In genomic region chr1:111145542-111145941, GRCh38 we compare ENCODE assay signal across 22 cellular contexts. TPM values are rescaled to one million over a fixed set of nuclear protein-coding genes. Genes with fewer than 3 reads are reported as not detected.
A peak's percentile ranks its signal among the peaks of the same experiment; 100 is the strongest.
DNase-seq lines count a peak whose midpoint lies in the region; ATAC-seq and TF ChIP-seq lines count a peak whose summit lies in the region.
"Had no signal": no experiment of that assay in that cellular context is flagged by ENCODE, and none has a peak within 500 bp of the region (broad histone marks: within the 10 kb centered on the region; RNA-seq: fewer than 3 reads in every experiment).

No MANE protein-coding gene starts in this region.

- no peak overlapping the region for H3K4me2 ChIP-seq in GM23248 (ENCODE audit: unreplicated experiment)

- peak overlapping the region; percentile 10; the same call in 1 of the 2 replicates for H3K4me3 ChIP-seq in GM08714 (ENCODE audit: low read length)
- H3K4me3 ChIP-seq in GM23248: no peak overlapping the region
- H3K4me3 ChIP-seq in breast epithelium: no peak overlapping the region
- H3K4me3 ChIP-seq: gastroesophageal sphincter, HAP-1, testis had no signal

- H3K79me2 ChIP-seq in GM23248 (ENCODE audit: insufficient read depth): peaks cover 100% of the 10 kb centered on the region

- ATAC-seq in naive B cell (ENCODE audit: low read depth in 2 of 2): no peak
- ATAC-seq: esophagus mucosa, gastroesophageal sphincter had no signal

- H3K27me3 Mint-ChIP-seq in CD14-positive monocyte (ENCODE audit: low read depth in 3 of 3): no peaks in the 10 kb centered on the region
- no peaks in the 10 kb centered on the region for H3K27me3 Mint-ChIP-seq in activated naive CD8-positive, alpha-beta T cell
- no peaks in the 10 kb centered on the region for H3K27me3 Mint-ChIP-seq in naive B cell
- H3K27me3 Mint-ChIP-seq: central memory CD8-positive, alpha-beta T cell had no signal

- DNase-seq in CD14-positive monocyte (ENCODE audit: low spot score) (no peak), naive B cell (no peak), NCI-H2171 (lab: John Stamatoyannopoulos, UW) (no peak), GM23248 (no peak), breast epithelium (ENCODE audit: low spot score in 2 of 2) (no peak)
- DNase-seq: activated CD8-positive, alpha-beta memory T cell treated with anti-CD3 and anti-CD28 coated beads for 24 hours; activated effector memory CD4-positive, alpha-beta T cell treated with Interleukin-2 at 50 U/mL for 16 hours; aorta; IMR-90; MM.1S; NCI-H1436 treated with DMSO at 0.1 percent for 48 hours; NCI-H526 treated with DMSO at 0.1 percent for 48 hours; OCI-M1; SHP77; T-helper 1 cell; testis had no signal

- no peak overlapping the region for H3K9ac ChIP-seq in GM23248

- H3K4me1 ChIP-seq in GM23248 (ENCODE audit: insufficient read depth) (peaks cover 26% of the 10 kb centered on the region), breast epithelium (peaks cover 0 to 14% of the 10 kb centered on the region in 2 donors)

- H3K4me1 Mint-ChIP-seq in CD14-positive monocyte (peaks cover 51% of the 10 kb centered on the region), naive B cell (peaks cover 57 to 78% (median 76%) of the 10 kb centered on the region in 3 donors)
- H3K4me1 Mint-ChIP-seq in activated naive CD8-positive, alpha-beta T cell (ENCODE audit: low read depth): peaks cover 76% of the 10 kb centered on the region

- no peaks in the 10 kb centered on the region for H3K9me3 ChIP-seq in GM23248 (ENCODE audit: low read depth)
- H3K9me3 ChIP-seq in breast epithelium: no peaks in the 10 kb centered on the region
- H3K9me3 ChIP-seq: gastroesophageal sphincter, HAP-1, testis had no signal

- intact Hi-C loops in CD14-positive monocyte (cut with micrococcal nuclease): no loop called here
- intact Hi-C loops in breast epithelium (cut with DNase I; ENCODE audit: low total_unique reads): loop anchor here (5.0 kb wide), 1 partner anchor 118 kb away; no protein-coding TSS in a partner anchor

- no peaks in the 10 kb centered on the region for H3K27me3 ChIP-seq in GM23248 (replicated peaks; ENCODE audit: insufficient read depth)
- no peaks in the 10 kb centered on the region for H3K27me3 ChIP-seq in breast epithelium
- H3K27me3 ChIP-seq: gastroesophageal sphincter, testis had no signal

- no peaks in the 10 kb centered on the region for H4K20me1 ChIP-seq in GM23248 (ENCODE audit: insufficient read depth)

- H3K36me3 Mint-ChIP-seq in CD14-positive monocyte (peaks cover 44% of the 10 kb centered on the region in 2 donors), naive B cell (peaks cover 27 to 34% of the 10 kb centered on the region in 2 donors)
- H3K36me3 Mint-ChIP-seq in activated naive CD8-positive, alpha-beta T cell: peaks cover 13% of the 10 kb centered on the region

- 93 to 100% methylated on average over 2 of the region's 2 CpGs for WGBS in GM23248 (ENCODE audit: low coverage in 1 of 2, low lambda C conversion rate in 2 of 2, missing lambda C conversion rate in 2 of 2), 2 experiments

- no peak overlapping the region for H2AFZ ChIP-seq in GM23248

- H3K27ac Mint-ChIP-seq in CD14-positive monocyte (peak overlapping the region in 4 of 7 donors; percentile 21 to 68 (median 46)), naive B cell (peak overlapping the region; percentile 11 to 90 (median 54))
- H3K27ac Mint-ChIP-seq in activated naive CD8-positive, alpha-beta T cell: peak overlapping the region; percentile 76

- in situ Hi-C loops in GM23248 (cut with MboI): no loop called here

- H3K27ac ChIP-seq in GM23248 (no peak overlapping the region), breast epithelium (no peak overlapping the region)
- H3K27ac ChIP-seq: gastroesophageal sphincter, testis had no signal

- TF ChIP-seq CTCF in CD14-positive monocyte (IDR thresholded peaks at IDR 0.05): no peak
- TF ChIP-seq CTCF in breast epithelium (IDR thresholded peaks at IDR 0.05): no peak

- peaks cover 25% of the 10 kb centered on the region for H3K36me3 ChIP-seq in GM23248 (ENCODE audit: low read depth)
- H3K36me3 ChIP-seq in breast epithelium: no peaks in the 10 kb centered on the region

- H3K4me3 Mint-ChIP-seq in CD14-positive monocyte: no peak overlapping the region
- no peak overlapping the region for H3K4me3 Mint-ChIP-seq in activated naive CD8-positive, alpha-beta T cell
- H3K4me3 Mint-ChIP-seq in naive B cell: peak overlapping the region in 3 of 8 donors; percentile 40 to 57 (median 45)
- H3K4me3 Mint-ChIP-seq: central memory CD8-positive, alpha-beta T cell had no signal

- no peak for TF ChIP-seq POLR2A in breast epithelium (IDR thresholded peaks at IDR 0.05)

- 0 out of 2 replicates have a peak, but pooled peaks cover 5% of the 10 kb centered on the region for H3F3A ChIP-seq in GM23248 (ENCODE audit: insufficient read depth)

- no peaks in the 10 kb centered on the region for H3K9me3 Mint-ChIP-seq in CD14-positive monocyte
- no peaks in the 10 kb centered on the region for H3K9me3 Mint-ChIP-seq in activated naive CD8-positive, alpha-beta T cell (ENCODE audit: low read depth)
- no peaks in the 10 kb centered on the region for H3K9me3 Mint-ChIP-seq in naive B cell
- H3K9me3 Mint-ChIP-seq: central memory CD8-positive, alpha-beta T cell had no signal

- no peaks in the 10 kb centered on the region for H3K9me2 ChIP-seq in GM23248 (ENCODE audit: insufficient read depth)

RNA-seq across cellular contexts. Expression of gene CEPT1, which starts 5.5 kb away (rescaled TPM):
- 10 to 100 TPM; 20.8 to 26.9 TPM for polyA plus RNA-seq in CD14-positive monocyte
- 10 to 100 TPM; 52.0 to 76.1 (median 65.8) TPM for polyA plus RNA-seq in naive B cell (ENCODE audit: low read depth in 6 of 6)
- 29.5 and 35.8 TPM in 2 replicates for total RNA-seq in GM23248 (2014; rRNA removed; shearing (Covaris generic))
- 28.7 and 30.7 TPM in 2 replicates for polyA plus RNA-seq in GM23248 (2016; fragmentation: Nextera tagmentation; extraction: Ambion mirVana)
- total RNA-seq in breast epithelium: 10 to 100 TPM; 49.8 to 67.7 (median 62.5) TPM

RNA-seq across cellular contexts. Expression of gene DRAM2, which starts 5.6 kb away (rescaled TPM):
- polyA plus RNA-seq in CD14-positive monocyte (100 to 1,000 TPM; 190 to 204 TPM), naive B cell (ENCODE audit: low read depth in 6 of 6) (100 to 1,000 TPM; 266 to 365 (median 332) TPM), GM23248 (2016; fragmentation: Nextera tagmentation; extraction: Ambion mirVana) (64.1 and 66.8 TPM in 2 replicates)
- total RNA-seq in GM23248 (2014; rRNA removed; shearing (Covaris generic)): 82.5 and 91.4 TPM in 2 replicates
- 100 to 1,000 TPM in 1 of 3 donors, 10 to 100 TPM in 2; 51.5 to 122 (median 74.5) TPM for total RNA-seq in breast epithelium

RNA-seq across cellular contexts. Expression of gene DENND2D, which starts 54.9 kb away (rescaled TPM):
- polyA plus RNA-seq in CD14-positive monocyte (10 to 100 TPM; 22.4 to 24.0 TPM), naive B cell (ENCODE audit: low read depth in 6 of 6) (100 to 1,000 TPM in 2 of 6 donors, 10 to 100 TPM in 4; 60.2 to 124 (median 82.6) TPM), GM23248 (2016; fragmentation: Nextera tagmentation; extraction: Ambion mirVana) (6.2 and 6.6 TPM in 2 replicates)
- total RNA-seq in GM23248 (2014; rRNA removed; shearing (Covaris generic)): 3.7 and 5.1 TPM in 2 replicates
- total RNA-seq in breast epithelium: 10 to 100 TPM; 27.7 to 70.8 (median 34.4) TPM
